ENCODE assay signal across 27 cellular contexts in the genomic region with DNA sequence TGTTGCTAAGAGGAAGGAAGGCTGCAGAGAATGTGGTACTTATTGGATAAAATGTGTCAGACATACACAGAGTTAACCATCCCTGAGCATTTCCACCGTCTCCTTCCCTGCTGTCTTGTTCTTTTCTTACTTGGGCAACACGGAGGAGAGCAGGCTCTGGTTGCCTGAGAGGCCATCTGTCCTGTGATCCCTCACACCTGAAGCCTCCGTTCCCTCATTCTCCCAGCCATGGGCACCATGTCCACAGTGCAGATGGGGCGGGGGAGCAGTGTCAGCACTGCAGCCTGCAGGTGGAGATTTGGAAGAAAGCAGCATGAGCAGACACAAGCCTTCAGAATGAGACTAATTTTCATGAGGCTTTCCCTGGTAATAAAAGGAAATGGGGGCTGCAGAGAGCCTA.
"Had no signal": no experiment of that assay in that cellular context is flagged by ENCODE, and none has a peak within 500 bp of the region (broad histone marks: within the 10 kb centered on the region; RNA-seq: fewer than 3 reads in every experiment).

No MANE protein-coding gene starts in this region.

- ATAC-seq: activated T-cell treated with anti-CD3 and anti-CD28 coated beads, Interleukin-2, amount 50 U/mL, for 72 hours; body of pancreas; gastroesophageal sphincter; pancreas; stimulated activated memory B cell treated with anti-CD40 and anti-IgM and Interleukin-4, amounts not matched to agents 10 μg/mL and 1 μg/mL and 100 μg/mL, for 72 hours; stimulated activated naive CD8-positive, alpha-beta T cell treated with anti-CD3 and anti-CD28 coated beads, Interleukin-15, amount 100 ng/mL, for 72 hours; upper lobe of right lung had no signal

- DNase-seq: activated CD4-positive, alpha-beta memory T cell treated with anti-CD3 and anti-CD28 coated beads for 36 hours; activated CD4-positive, alpha-beta T cell treated with anti-CD3 and anti-CD28 coated beads for 4 hours; activated naive CD4-positive, alpha-beta T cell treated with Interleukin-2 at 50 U/mL for 16 hours; activated T-cell treated with anti-CD3 and anti-CD28 coated beads for 4 hours; activated T-cell treated with anti-CD3 and anti-CD28 coated beads, Interleukin-2, amount 50 U/mL, for 72 hours; aorta; body of pancreas; dermis blood vessel endothelial cell; effector memory CD4-positive, alpha-beta T cell; islet precursor cell; left ventricle myocardium inferior; pancreas; stimulated activated CD4-positive, alpha-beta T cell treated with anti-CD3 and anti-CD28 coated beads, Interleukin-1b, Interleukin-23, amount 100 ng/mL, for 48 hours; stimulated activated CD4-positive, alpha-beta T cell treated with anti-CD3 and anti-CD28 coated beads, Interleukin-4, amount 100 ng/mL, for 4 hours; stimulated activated CD8-positive, alpha-beta memory T cell treated with anti-CD3 and anti-CD28 coated beads, Interleukin-4, amount 100 ng/mL, for 48 hours; stimulated activated naive CD8-positive, alpha-beta T cell treated with anti-CD3 and anti-CD28 coated beads, Interleukin-15, amount 100 ng/mL, for 72 hours; tibial artery; upper lobe of right lung had no signal

- H3K9me3 Mint-ChIP-seq: activated CD4-positive, alpha-beta memory T cell treated with anti-CD3 and anti-CD28 coated beads for 36 hours; activated T-cell treated with anti-CD3 and anti-CD28 coated beads, Interleukin-2, amount 50 U/mL, for 72 hours; stimulated activated memory B cell treated with anti-CD40 and anti-IgM and Interleukin-4, amounts not matched to agents 10 μg/mL and 1 μg/mL and 100 μg/mL, for 72 hours; stimulated activated naive CD8-positive, alpha-beta T cell treated with anti-CD3 and anti-CD28 coated beads, Interleukin-15, amount 100 ng/mL, for 72 hours had no signal

- H3K4me3 Mint-ChIP-seq: activated CD4-positive, alpha-beta memory T cell treated with anti-CD3 and anti-CD28 coated beads for 36 hours; activated naive CD8-positive, alpha-beta T cell; activated T-cell treated with anti-CD3 and anti-CD28 coated beads, Interleukin-2, amount 50 U/mL, for 72 hours; nephron; stimulated activated memory B cell treated with anti-CD40 and anti-IgM and Interleukin-4, amounts not matched to agents 10 μg/mL and 1 μg/mL and 100 μg/mL, for 72 hours; stimulated activated naive CD8-positive, alpha-beta T cell treated with anti-CD3 and anti-CD28 coated beads, Interleukin-15, amount 100 ng/mL, for 72 hours had no signal

- H3K27ac Mint-ChIP-seq: activated CD4-positive, alpha-beta memory T cell treated with anti-CD3 and anti-CD28 coated beads for 36 hours; activated naive CD8-positive, alpha-beta T cell; activated T-cell treated with anti-CD3 and anti-CD28 coated beads, Interleukin-2, amount 50 U/mL, for 72 hours; nephron; stimulated activated memory B cell treated with anti-CD40 and anti-IgM and Interleukin-4, amounts not matched to agents 10 μg/mL and 1 μg/mL and 100 μg/mL, for 72 hours had no signal

- H3K36me3 Mint-ChIP-seq: activated CD4-positive, alpha-beta memory T cell treated with anti-CD3 and anti-CD28 coated beads for 36 hours had no signal

- H3K27me3 Mint-ChIP-seq: activated CD4-positive, alpha-beta memory T cell treated with anti-CD3 and anti-CD28 coated beads for 36 hours; activated naive CD8-positive, alpha-beta T cell; stimulated activated memory B cell treated with anti-CD40 and anti-IgM and Interleukin-4, amounts not matched to agents 10 μg/mL and 1 μg/mL and 100 μg/mL, for 72 hours; stimulated activated naive CD8-positive, alpha-beta T cell treated with anti-CD3 and anti-CD28 coated beads, Interleukin-15, amount 100 ng/mL, for 72 hours had no signal

- H3K4me1 Mint-ChIP-seq: nephron; stimulated activated memory B cell treated with anti-CD40 and anti-IgM and Interleukin-4, amounts not matched to agents 10 μg/mL and 1 μg/mL and 100 μg/mL, for 72 hours; stimulated activated naive CD8-positive, alpha-beta T cell treated with anti-CD3 and anti-CD28 coated beads, Interleukin-15, amount 100 ng/mL, for 72 hours had no signal

- H3K27ac ChIP-seq: body of pancreas, cardiac muscle cell, gastroesophageal sphincter, hepatocyte, left ventricle myocardium inferior, neutrophil, pancreas, prostate gland, tibial artery, upper lobe of right lung, VCaP had no signal
